Comparison of ENCODE assay signal across 1 cellular context in the genomic region with DNA sequence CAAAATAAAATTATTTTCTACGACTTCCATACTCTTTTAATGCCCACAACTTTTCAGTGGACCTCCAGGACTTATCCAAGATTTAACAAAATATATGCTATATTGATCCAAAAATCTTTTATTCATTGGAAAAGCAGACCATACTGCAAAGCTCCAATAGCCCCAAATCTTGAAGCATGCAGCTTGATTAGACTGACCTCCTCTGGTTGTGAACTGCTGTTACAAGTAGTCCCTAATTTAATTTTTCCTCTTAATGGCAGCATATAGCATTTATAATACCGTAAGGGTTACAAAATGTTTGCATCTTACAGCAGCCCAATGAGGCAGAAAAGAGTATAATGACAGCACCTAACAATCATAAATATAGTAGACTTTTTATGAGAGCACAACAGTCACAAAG.
TF ChIP-seq lines count a peak whose summit lies in the region.

No MANE protein-coding gene starts in this region.

TF ChIP-seq in SK-N-SH treated with all-trans-retinoic acid at 6 μM for 48 hours, 23 proteins besides CTCF, POLR2A, EP300 and RAD21 (continued from another document):
- TF ChIP-seq, protein P1, sequence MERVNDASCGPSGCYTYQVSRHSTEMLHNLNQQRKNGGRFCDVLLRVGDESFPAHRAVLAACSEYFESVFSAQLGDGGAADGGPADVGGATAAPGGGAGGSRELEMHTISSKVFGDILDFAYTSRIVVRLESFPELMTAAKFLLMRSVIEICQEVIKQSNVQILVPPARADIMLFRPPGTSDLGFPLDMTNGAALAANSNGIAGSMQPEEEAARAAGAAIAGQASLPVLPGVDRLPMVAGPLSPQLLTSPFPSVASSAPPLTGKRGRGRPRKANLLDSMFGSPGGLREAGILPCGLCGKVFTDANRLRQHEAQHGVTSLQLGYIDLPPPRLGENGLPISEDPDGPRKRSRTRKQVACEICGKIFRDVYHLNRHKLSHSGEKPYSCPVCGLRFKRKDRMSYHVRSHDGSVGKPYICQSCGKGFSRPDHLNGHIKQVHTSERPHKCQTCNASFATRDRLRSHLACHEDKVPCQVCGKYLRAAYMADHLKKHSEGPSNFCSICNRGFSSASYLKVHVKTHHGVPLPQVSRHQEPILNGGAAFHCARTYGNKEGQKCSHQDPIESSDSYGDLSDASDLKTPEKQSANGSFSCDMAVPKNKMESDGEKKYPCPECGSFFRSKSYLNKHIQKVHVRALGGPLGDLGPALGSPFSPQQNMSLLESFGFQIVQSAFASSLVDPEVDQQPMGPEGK (CRISPR knock-in tag; IDR thresholded peaks at IDR 0.05; ENCODE audit: borderline replicate concordance) = no peak
- no peak for TF ChIP-seq CSDC2 (CRISPR knock-in tag; IDR thresholded peaks at IDR 0.05)
- TF ChIP-seq ZNF565 (CRISPR knock-in tag; conservative IDR thresholded peaks at IDR 0.05; ENCODE audit: low read depth) = no peak
- TF ChIP-seq RARB (CRISPR knock-in tag; IDR thresholded peaks at IDR 0.05) = no peak
- no peak for TF ChIP-seq ISL1 (CRISPR knock-in tag; IDR thresholded peaks at IDR 0.05)
- no peak for TF ChIP-seq SNAI2 (CRISPR knock-in tag; IDR thresholded peaks at IDR 0.05)
- TF ChIP-seq ESRRG (CRISPR knock-in tag; IDR thresholded peaks at IDR 0.05) = no peak
- no peak for TF ChIP-seq TCF4 (CRISPR knock-in tag; IDR thresholded peaks at IDR 0.05; ENCODE audit: borderline replicate concordance)
- TF ChIP-seq ZC3H10 (CRISPR knock-in tag; IDR thresholded peaks at IDR 0.05) = no peak
- TF ChIP-seq ARNTL (CRISPR knock-in tag; IDR thresholded peaks at IDR 0.05; ENCODE audit: borderline replicate concordance, low read depth) = no peak
